ENCODE assay signal across 18 cellular contexts in genomic region chr10:129545257-129545656, GRCh38.
DNase-seq lines count a peak whose midpoint lies in the region; ATAC-seq and TF ChIP-seq lines count a peak whose summit lies in the region.
"Had no signal": no experiment of that assay in that cellular context is flagged by ENCODE, and none has a peak within 500 bp of the region (broad histone marks: within the 10 kb centered on the region; RNA-seq: fewer than 3 reads in every experiment).

No MANE protein-coding gene starts in this region.

- H3K79me2 ChIP-seq in GM23248 (ENCODE audit: insufficient read depth) (no peaks in the 10 kb centered on the region), OCI-LY1 (ENCODE audit: insufficient read depth, low read length) (no peaks in the 10 kb centered on the region), smooth muscle cell (ENCODE audit: low read depth) (no peaks in the 10 kb centered on the region)

- H3K9ac ChIP-seq in GM23248 (no peak overlapping the region), OCI-LY1 (ENCODE audit: low read length) (peak overlapping the region; percentile 45; the same call in 1 of the 2 replicates), smooth muscle cell (ENCODE audit: low read depth) (no peak overlapping the region)

- H3K36me3 ChIP-seq in GM23248 (ENCODE audit: low read depth) (no peaks in the 10 kb centered on the region), OCI-LY1 (ENCODE audit: insufficient read depth, low read length) (no peaks in the 10 kb centered on the region), smooth muscle cell (ENCODE audit: low read depth) (no peaks in the 10 kb centered on the region)
- H3K36me3 ChIP-seq: BE2C, lower lobe of right lung, upper lobe of right lung had no signal

- no peaks in the 10 kb centered on the region for H3K4me1 ChIP-seq in GM23248 (ENCODE audit: insufficient read depth)
- H3K4me1 ChIP-seq in OCI-LY1 (ENCODE audit: insufficient read depth, low read length, severe bottlenecking): peaks cover 75% of the 10 kb centered on the region
- H3K4me1 ChIP-seq in smooth muscle cell (ENCODE audit: low read depth): no peaks in the 10 kb centered on the region
- H3K4me1 ChIP-seq: BE2C, body of pancreas, upper lobe of right lung had no signal

- H3K4me3 ChIP-seq in GM23248 (no peak overlapping the region), OCI-LY1 (ENCODE audit: low read depth, low read length, poor library complexity, severe bottlenecking) (no peak overlapping the region), fibroblast of mammary gland (ENCODE audit: control insufficient read depth, low read depth, low read length) (no peak overlapping the region), smooth muscle cell (no peak overlapping the region)
- H3K4me3 ChIP-seq: body of pancreas, coronary artery, lower lobe of right lung, upper lobe of right lung had no signal

- WGBS in GM23248 (ENCODE audit: low coverage in 1 of 2, low lambda C conversion rate in 2 of 2, missing lambda C conversion rate in 2 of 2), 2 experiments: 74 to 80% methylated on average over 8 of the region's 8 CpGs
- 42% methylated on average over 8 of the region's 8 CpGs for WGBS in smooth muscle cell (ENCODE audit: low lambda C conversion rate)

- H2AFZ ChIP-seq in GM23248 (no peak overlapping the region), OCI-LY1 (ENCODE audit: low read length) (no peak overlapping the region), smooth muscle cell (ENCODE audit: low read depth) (no peak overlapping the region)

- ATAC-seq in Right ventricle myocardium superior (ENCODE audit: poor library complexity) (no peak), GM18861 (IDR thresholded peaks at IDR 0.05; ENCODE audit: unreplicated experiment) (no peak)
- ATAC-seq: body of pancreas, lower lobe of right lung, T-cell, upper lobe of right lung had no signal

- H3F3A ChIP-seq in GM23248 (ENCODE audit: insufficient read depth): no peaks in the 10 kb centered on the region
- no peaks in the 10 kb centered on the region; the same call in 1 of the 2 replicates for H3F3A ChIP-seq in OCI-LY1 (ENCODE audit: insufficient read depth, low read length)
- no peaks in the 10 kb centered on the region for H3F3A ChIP-seq in smooth muscle cell (ENCODE audit: low read depth)

- peak; percentile 32 for DNase-seq in GM23248
- DNase-seq in fibroblast of mammary gland (ENCODE audit: low read depth): peak; percentile 57
- no peak for DNase-seq in smooth muscle cell (lab: John Stamatoyannopoulos, UW; ENCODE audit: unreplicated experiment)
- no peak for DNase-seq in Right ventricle myocardium superior
- no peak for DNase-seq in NCI-H2107 (lab: John Stamatoyannopoulos, UW)
- DNase-seq: activated CD4-positive, alpha-beta T cell treated with anti-CD3 and anti-CD28 coated beads for 1 hour; BE2C; body of pancreas; lower lobe of right lung; NCI-H1436; NCI-H2171 treated with DMSO at 0.1 percent for 48 hours; SHP77; stimulated activated CD4-positive, alpha-beta T cell treated with anti-CD3 and anti-CD28 coated beads, Interleukin-12 subunit alpha, Interleukin-12 subunit beta, amount 100 ng/mL, for 4 hours; T-cell; upper lobe of right lung had no signal

- TF ChIP-seq CTCF in OCI-LY1 (IDR thresholded peaks at IDR 0.05; ENCODE audit: low read length) (no peak), fibroblast of mammary gland (conservative IDR thresholded peaks at IDR 0.05; ENCODE audit: control insufficient read depth, insufficient read depth, low read depth, low read length) (no peak), smooth muscle cell (IDR thresholded peaks at IDR 0.05; ENCODE audit: borderline replicate concordance, insufficient read depth, poor library complexity, severe bottlenecking) (no peak)

- H3K9me3 ChIP-seq in GM23248 (ENCODE audit: low read depth) (no peaks in the 10 kb centered on the region), OCI-LY1 (ENCODE audit: low read length) (no peaks in the 10 kb centered on the region), smooth muscle cell (replicated peaks; ENCODE audit: low read depth) (no peaks in the 10 kb centered on the region)
- H3K9me3 ChIP-seq: BE2C, body of pancreas, lower lobe of right lung, upper lobe of right lung had no signal

- H4K20me1 ChIP-seq in GM23248 (ENCODE audit: insufficient read depth) (no peaks in the 10 kb centered on the region), OCI-LY1 (ENCODE audit: insufficient read depth, low read length) (no peaks in the 10 kb centered on the region), smooth muscle cell (ENCODE audit: low read depth) (no peaks in the 10 kb centered on the region)

- no peak overlapping the region for H3K4me2 ChIP-seq in GM23248 (ENCODE audit: unreplicated experiment)
- peak overlapping the region; percentile 44; the same call in 1 of the 2 replicates for H3K4me2 ChIP-seq in OCI-LY1 (ENCODE audit: low read length)
- peak overlapping the region; percentile 20 for H3K4me2 ChIP-seq in smooth muscle cell

- intact Hi-C loops in Right ventricle myocardium superior (cut with DNase I): no loop called here

- in situ Hi-C loops in GM23248 (cut with MboI): no loop called here

- H3K27me3 ChIP-seq in GM23248 (replicated peaks; ENCODE audit: insufficient read depth) (no peaks in the 10 kb centered on the region), OCI-LY1 (ENCODE audit: insufficient read depth, low read length) (no peaks in the 10 kb centered on the region), smooth muscle cell (ENCODE audit: low read depth) (no peaks in the 10 kb centered on the region)
- H3K27me3 ChIP-seq: BE2C, body of pancreas, upper lobe of right lung had no signal

- no peak overlapping the region for H3K27ac ChIP-seq in GM23248
- H3K27ac ChIP-seq in OCI-LY1 (ENCODE audit: low read depth, low read length, poor library complexity, severe bottlenecking): peak overlapping the region; percentile 86
- H3K27ac ChIP-seq in smooth muscle cell (ENCODE audit: low read depth): no peak overlapping the region
- H3K27ac ChIP-seq: body of pancreas, coronary artery, lower lobe of right lung, upper lobe of right lung had no signal

- H3K9me2 ChIP-seq in GM23248 (ENCODE audit: insufficient read depth) (no peaks in the 10 kb centered on the region), OCI-LY1 (ENCODE audit: low read depth, low read length) (no peaks in the 10 kb centered on the region)

Comparison
In these comparisons a context has a peak if more than half of its experiments do, and no peak if none do; other contexts are left out.
1. DNase-seq: peak in GM23248 (single experiment) and fibroblast of mammary gland (single experiment); none in smooth muscle cell (single experiment), Right ventricle myocardium superior (single experiment) and NCI-H2107 (single experiment).